ENCODE assay signal across 1 cellular context in genomic region chr11:64762277-64762915, GRCh38.
TF ChIP-seq lines count a peak whose summit lies in the region.

No MANE protein-coding gene starts in this region.

TF ChIP-seq in HepG2, 621 proteins besides CTCF, POLR2A, EP300 and RAD21 (continued from another document and continues in another):
- TF ChIP-seq HNF1A (IDR thresholded peaks at IDR 0.05; ENCODE audit: low read depth) (no peak), HNF1A (CRISPR knock-in tag; IDR thresholded peaks at IDR 0.05; ENCODE audit: borderline replicate concordance) (no peak), KLF6 (CRISPR knock-in tag; IDR thresholded peaks at IDR 0.05) (no peak), ZNF558 (CRISPR knock-in tag; IDR thresholded peaks at IDR 0.05; ENCODE audit: borderline replicate concordance) (no peak), ZNF34 (CRISPR knock-in tag; IDR thresholded peaks at IDR 0.05; ENCODE audit: borderline replicate concordance) (no peak), HOXA9 (CRISPR knock-in tag; IDR thresholded peaks at IDR 0.05; ENCODE audit: borderline replicate concordance) (no peak), ZNF264 (CRISPR knock-in tag; IDR thresholded peaks at IDR 0.05) (no peak), RBM22 (optimal IDR thresholded peaks at IDR 0.05; ENCODE audit: low read length) (peak; percentile 83), CEBPG (CRISPR knock-in tag; IDR thresholded peaks at IDR 0.05) (no peak), POLR2G (IDR thresholded peaks at IDR 0.05; ENCODE audit: low read depth, low read length) (peak; percentile 61), ZBTB3 (CRISPR knock-in tag; IDR thresholded peaks at IDR 0.05; ENCODE audit: borderline replicate concordance, low read depth) (no peak), ZNF530 (CRISPR knock-in tag; IDR thresholded peaks at IDR 0.05; ENCODE audit: low read depth) (no peak), CHD2 (IDR thresholded peaks at IDR 0.05; ENCODE audit: low read depth, low read length) (no peak), ELF1 (CRISPR knock-in tag; IDR thresholded peaks at IDR 0.05) (no peak), ZNF549 (CRISPR knock-in tag; IDR thresholded peaks at IDR 0.05) (no peak), AKAP8 (CRISPR knock-in tag; IDR thresholded peaks at IDR 0.05) (peak; percentile 61; the same call in 1 of the 2 replicates), HMG20A (CRISPR knock-in tag; IDR thresholded peaks at IDR 0.05; ENCODE audit: borderline replicate concordance) (no peak), AGO1 (IDR thresholded peaks at IDR 0.05; ENCODE audit: low read depth, low read length, poor library complexity, severe bottlenecking) (peak; percentile 30), SNRNP70 (IDR thresholded peaks at IDR 0.05; ENCODE audit: low read depth, low read length) (no peak), KDM5B (CRISPR knock-in tag; IDR thresholded peaks at IDR 0.05; ENCODE audit: borderline replicate concordance) (no peak), POLR2AphosphoS5 (IDR thresholded peaks at IDR 0.05; ENCODE audit: low read depth, low read length) (peak; percentile 21; the same call in 1 of the 2 replicates), ARID2 (CRISPR knock-in tag; IDR thresholded peaks at IDR 0.05; ENCODE audit: borderline replicate concordance) (no peak), NCOA5 (CRISPR knock-in tag; IDR thresholded peaks at IDR 0.05) (no peak), EZH2 (conservative IDR thresholded peaks at IDR 0.05; ENCODE audit: low read depth, low read length) (no peak), TRIM24 (CRISPR knock-in tag; IDR thresholded peaks at IDR 0.05) (no peak), PAF1 (CRISPR knock-in tag; IDR thresholded peaks at IDR 0.05) (peak; percentile 85), ZNF326 (CRISPR knock-in tag; IDR thresholded peaks at IDR 0.05; ENCODE audit: borderline replicate concordance) (no peak), KDM4B (CRISPR knock-in tag; IDR thresholded peaks at IDR 0.05) (no peak), ZNF234 (CRISPR knock-in tag; conservative IDR thresholded peaks at IDR 0.05) (no peak), PPARG (CRISPR knock-in tag; conservative IDR thresholded peaks at IDR 0.05) (no peak), ATF2 (CRISPR knock-in tag; IDR thresholded peaks at IDR 0.05) (no peak), SOX13 (IDR thresholded peaks at IDR 0.05) (no peak), SOX13 (CRISPR knock-in tag; conservative IDR thresholded peaks at IDR 0.05 in 1 of 2, IDR thresholded peaks at IDR 0.05 in 1 of 2) (no peak), TEAD2 (CRISPR knock-in tag; IDR thresholded peaks at IDR 0.05) (no peak), FOXK2 (IDR thresholded peaks at IDR 0.05) (no peak), CBFB (CRISPR knock-in tag; IDR thresholded peaks at IDR 0.05) (no peak), RBFOX2 (IDR thresholded peaks at IDR 0.05; ENCODE audit: low read depth, low read length) (0 out of 2 replicates have a peak, but pooled peaks have one; percentile 0), RFX1 (IDR thresholded peaks at IDR 0.05) (no peak), ZNF670 (CRISPR knock-in tag; IDR thresholded peaks at IDR 0.05; ENCODE audit: borderline replicate concordance) (no peak), ZFP91 (CRISPR knock-in tag; IDR thresholded peaks at IDR 0.05; ENCODE audit: borderline replicate concordance) (0 out of 2 replicates have a peak, but pooled peaks have one; percentile 34), SMAD1 (CRISPR knock-in tag; IDR thresholded peaks at IDR 0.05; ENCODE audit: borderline replicate concordance, low read depth) (no peak), THRA (CRISPR knock-in tag; IDR thresholded peaks at IDR 0.05; ENCODE audit: borderline replicate concordance) (no peak), E2F1 (CRISPR knock-in tag; IDR thresholded peaks at IDR 0.05) (no peak), TOE1 (CRISPR knock-in tag; IDR thresholded peaks at IDR 0.05) (no peak)
- TF ChIP-seq, protein P1, sequence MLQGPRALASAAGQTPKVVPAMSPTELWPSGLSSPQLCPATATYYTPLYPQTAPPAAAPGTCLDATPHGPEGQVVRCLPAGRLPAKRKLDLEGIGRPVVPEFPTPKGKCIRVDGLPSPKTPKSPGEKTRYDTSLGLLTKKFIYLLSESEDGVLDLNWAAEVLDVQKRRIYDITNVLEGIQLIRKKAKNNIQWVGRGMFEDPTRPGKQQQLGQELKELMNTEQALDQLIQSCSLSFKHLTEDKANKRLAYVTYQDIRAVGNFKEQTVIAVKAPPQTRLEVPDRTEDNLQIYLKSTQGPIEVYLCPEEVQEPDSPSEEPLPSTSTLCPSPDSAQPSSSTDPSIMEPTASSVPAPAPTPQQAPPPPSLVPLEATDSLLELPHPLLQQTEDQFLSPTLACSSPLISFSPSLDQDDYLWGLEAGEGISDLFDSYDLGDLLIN (CRISPR knock-in tag; IDR thresholded peaks at IDR 0.05; ENCODE audit: borderline replicate concordance) = no peak
- TF ChIP-seq, protein P2, sequence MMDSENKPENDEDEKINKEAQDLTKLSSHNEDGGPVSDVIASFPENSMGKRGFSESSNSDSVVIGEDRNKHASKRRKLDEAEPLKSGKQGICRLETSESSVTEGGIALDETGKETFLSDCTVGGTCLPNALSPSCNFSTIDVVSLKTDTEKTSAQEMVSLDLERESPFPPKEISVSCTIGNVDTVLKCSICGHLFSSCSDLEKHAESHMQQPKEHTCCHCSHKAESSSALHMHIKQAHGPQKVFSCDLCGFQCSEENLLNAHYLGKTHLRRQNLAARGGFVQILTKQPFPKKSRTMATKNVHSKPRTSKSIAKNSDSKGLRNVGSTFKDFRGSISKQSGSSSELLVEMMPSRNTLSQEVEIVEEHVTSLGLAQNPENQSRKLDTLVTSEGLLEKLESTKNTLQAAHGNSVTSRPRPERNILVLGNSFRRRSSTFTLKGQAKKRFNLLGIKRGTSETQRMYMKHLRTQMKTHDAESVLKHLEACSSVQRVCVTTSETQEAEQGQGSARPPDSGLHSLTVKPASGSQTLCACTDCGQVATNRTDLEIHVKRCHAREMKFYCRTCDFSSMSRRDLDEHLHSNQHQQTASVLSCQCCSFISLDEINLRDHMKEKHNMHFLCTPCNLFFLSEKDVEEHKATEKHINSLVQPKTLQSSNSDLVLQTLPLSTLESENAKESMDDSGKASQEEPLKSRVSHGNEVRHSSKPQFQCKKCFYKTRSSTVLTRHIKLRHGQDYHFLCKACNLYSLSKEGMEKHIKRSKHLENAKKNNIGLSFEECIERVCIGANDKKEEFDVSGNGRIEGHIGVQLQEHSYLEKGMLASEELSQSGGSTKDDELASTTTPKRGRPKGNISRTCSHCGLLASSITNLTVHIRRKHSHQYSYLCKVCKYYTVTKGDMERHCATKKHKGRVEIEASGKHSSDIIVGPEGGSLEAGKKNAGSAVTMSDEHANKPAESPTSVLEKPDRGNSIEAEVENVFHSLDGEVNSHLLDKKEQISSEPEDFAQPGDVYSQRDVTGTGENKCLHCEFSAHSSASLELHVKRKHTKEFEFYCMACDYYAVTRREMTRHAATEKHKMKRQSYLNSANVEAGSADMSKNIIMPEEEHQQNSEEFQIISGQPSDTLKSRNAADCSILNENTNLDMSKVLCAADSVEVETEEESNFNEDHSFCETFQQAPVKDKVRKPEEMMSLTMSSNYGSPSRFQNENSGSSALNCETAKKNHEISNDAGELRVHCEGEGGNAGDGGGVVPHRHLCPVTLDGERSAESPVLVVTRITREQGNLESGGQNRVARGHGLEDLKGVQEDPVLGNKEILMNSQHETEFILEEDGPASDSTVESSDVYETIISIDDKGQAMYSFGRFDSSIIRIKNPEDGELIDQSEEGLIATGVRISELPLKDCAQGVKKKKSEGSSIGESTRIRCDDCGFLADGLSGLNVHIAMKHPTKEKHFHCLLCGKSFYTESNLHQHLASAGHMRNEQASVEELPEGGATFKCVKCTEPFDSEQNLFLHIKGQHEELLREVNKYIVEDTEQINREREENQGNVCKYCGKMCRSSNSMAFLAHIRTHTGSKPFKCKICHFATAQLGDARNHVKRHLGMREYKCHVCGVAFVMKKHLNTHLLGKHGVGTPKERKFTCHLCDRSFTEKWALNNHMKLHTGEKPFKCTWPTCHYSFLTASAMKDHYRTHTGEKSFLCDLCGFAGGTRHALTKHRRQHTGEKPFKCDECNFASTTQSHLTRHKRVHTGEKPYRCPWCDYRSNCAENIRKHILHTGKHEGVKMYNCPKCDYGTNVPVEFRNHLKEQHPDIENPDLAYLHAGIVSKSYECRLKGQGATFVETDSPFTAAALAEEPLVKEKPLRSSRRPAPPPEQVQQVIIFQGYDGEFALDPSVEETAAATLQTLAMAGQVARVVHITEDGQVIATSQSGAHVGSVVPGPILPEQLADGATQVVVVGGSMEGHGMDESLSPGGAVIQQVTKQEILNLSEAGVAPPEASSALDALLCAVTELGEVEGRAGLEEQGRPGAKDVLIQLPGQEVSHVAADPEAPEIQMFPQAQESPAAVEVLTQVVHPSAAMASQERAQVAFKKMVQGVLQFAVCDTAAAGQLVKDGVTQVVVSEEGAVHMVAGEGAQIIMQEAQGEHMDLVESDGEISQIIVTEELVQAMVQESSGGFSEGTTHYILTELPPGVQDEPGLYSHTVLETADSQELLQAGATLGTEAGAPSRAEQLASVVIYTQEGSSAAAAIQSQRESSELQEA (CRISPR knock-in tag; IDR thresholded peaks at IDR 0.05; ENCODE audit: not compliant biosample characterization) = no peak
